ENCODE assay signal across 8 cellular contexts in genomic region chr11:74397531-74398243, GRCh38. TPM values are rescaled to one million over a fixed set of nuclear protein-coding genes. Genes with fewer than 3 reads are reported as not detected.
A peak's percentile ranks its signal among the peaks of the same experiment; 100 is the strongest.
DNase-seq lines count a peak whose midpoint lies in the region; ATAC-seq, FAIRE-seq and TF ChIP-seq lines count a peak whose summit lies in the region.

No MANE protein-coding gene starts in this region.

- peak overlapping the region; percentile 93 to 99 (median 96) for H3K27ac Mint-ChIP-seq in CD4-positive, CD25-positive, alpha-beta regulatory T cell

- H3K4me1 Mint-ChIP-seq in CD4-positive, CD25-positive, alpha-beta regulatory T cell = peaks cover 15 to 44% (median 34%) of the 10 kb centered on the region in 4 donors

- peak overlapping the region; percentile 81 for H3K27ac ChIP-seq in CD4-positive, CD25-positive, alpha-beta regulatory T cell (ENCODE audit: insufficient read depth, low read length, poor library complexity, severe bottlenecking)
- H3K27ac ChIP-seq in mammary epithelial cell (ENCODE audit: insufficient read depth, low read depth, low read length) (peak overlapping the region; percentile 74), kidney (ENCODE audit: low read depth in 2 of 2, low read length in 2 of 2) (peak overlapping the region in 1 of 2 donors; percentile 22)

- intact Hi-C loops in mammary epithelial cell (cut with micrococcal nuclease) (no loop called here), kidney (cut with DNase I) (loop anchor here (10.0 kb wide), 1 partner anchor 47 kb away; no protein-coding TSS in a partner anchor)

- peaks cover 32% of the 10 kb centered on the region for H3K4me1 ChIP-seq in CD4-positive, CD25-positive, alpha-beta regulatory T cell (ENCODE audit: control insufficient read depth, insufficient read depth, low read length, poor library complexity, severe bottlenecking)
- H3K4me1 ChIP-seq in mammary epithelial cell (ENCODE audit: insufficient read depth, low read length) (no peaks in the 10 kb centered on the region), kidney (ENCODE audit: control insufficient read depth in 1 of 2, insufficient read depth in 1 of 2, low read depth in 1 of 2, low read length in 2 of 2) (no peaks in the 10 kb centered on the region)

- H3K27me3 Mint-ChIP-seq in CD4-positive, CD25-positive, alpha-beta regulatory T cell = no peaks in the 10 kb centered on the region

- peak overlapping the region; percentile 86 for H3K9ac ChIP-seq in mammary epithelial cell (ENCODE audit: insufficient read depth, low read length)
- H3K9ac ChIP-seq in kidney (ENCODE audit: low read length in 2 of 2) = peak overlapping the region; percentile 81 to 88

- H3K36me3 ChIP-seq in CD4-positive, CD25-positive, alpha-beta regulatory T cell (ENCODE audit: control insufficient read depth, insufficient read depth, low read length) = no peaks in the 10 kb centered on the region
- H3K36me3 ChIP-seq in mammary epithelial cell (ENCODE audit: insufficient read depth, low read length) (no peaks in the 10 kb centered on the region), kidney (ENCODE audit: control insufficient read depth in 1 of 2, insufficient read depth in 2 of 2, low read length in 2 of 2) (no peaks in the 10 kb centered on the region)

- no peaks in the 10 kb centered on the region for H3K9me3 Mint-ChIP-seq in CD4-positive, CD25-positive, alpha-beta regulatory T cell

- no peaks in the 10 kb centered on the region for H3K36me3 Mint-ChIP-seq in CD4-positive, CD25-positive, alpha-beta regulatory T cell

- CTCF ChIA-PET in mammary epithelial cell (lab: Charles Lee; ENCODE audit: low non-redundant PET) = interaction anchor here (0.7 kb wide), 2 partner anchors 142 to 464 kb away, joined by 3 to 4 read pairs; no protein-coding TSS in a partner anchor

- H2AFZ ChIP-seq in mammary epithelial cell (ENCODE audit: low read depth, low read length) = peak overlapping the region; percentile 99

- H3K9me3 ChIP-seq in CD4-positive, CD25-positive, alpha-beta regulatory T cell (ENCODE audit: control insufficient read depth in 2 of 2, low read length in 2 of 2) = no peaks in the 10 kb centered on the region
- H3K9me3 ChIP-seq in mammary epithelial cell (replicated peaks; ENCODE audit: insufficient read depth, low read length) (no peaks in the 10 kb centered on the region), kidney (ENCODE audit: control insufficient read depth in 1 of 2, low read length in 2 of 2) (no peaks in the 10 kb centered on the region)

- FAIRE-seq in kidney (lab: Jason Lieb, UNC) = no peak

- H3K4me2 ChIP-seq in mammary epithelial cell (ENCODE audit: insufficient read depth, low read depth, low read length) = peak overlapping the region; percentile 100

- DNase-seq in CD4-positive, CD25-positive, alpha-beta regulatory T cell = peak; percentile 37 to 82 (median 61)
- DNase-seq in MV-4-11 (lab: John Stamatoyannopoulos, UW) = peak; percentile 36
- peak; percentile 89 for DNase-seq in SW480 (ENCODE audit: low spot score)
- peak; percentile 75 for DNase-seq in mammary epithelial cell
- peak; percentile 87 for DNase-seq in kidney
- DNase-seq in stimulated activated CD4-positive, alpha-beta T cell treated with anti-CD3 and anti-CD28 coated beads, Interleukin-1b, Interleukin-23, amount 100 ng/mL, for 48 hours = peak; percentile 15
- DNase-seq in activated CD8-positive, alpha-beta memory T cell treated with anti-CD3 and anti-CD28 coated beads, Interleukin-2, amount 50 U/mL, for 48 hours = no peak

- peak overlapping the region; percentile 94 to 100 (median 97) for H3K4me3 Mint-ChIP-seq in CD4-positive, CD25-positive, alpha-beta regulatory T cell

- peak overlapping the region; percentile 95 for H3K4me3 ChIP-seq in CD4-positive, CD25-positive, alpha-beta regulatory T cell (ENCODE audit: low read depth, low read length)
- H3K4me3 ChIP-seq in mammary epithelial cell (replicated peaks in 1 of 3; ENCODE audit: insufficient read depth in 1 of 3, low read depth in 2 of 3, low read length in 3 of 3) = peak overlapping the region; percentile 94 to 99 (median 96)
- peak overlapping the region; percentile 81 to 92 for H3K4me3 ChIP-seq in kidney (ENCODE audit: low read length in 2 of 2)

- ATAC-seq in CD4-positive, CD25-positive, alpha-beta regulatory T cell (ENCODE audit: low read depth in 2 of 2) = peak; percentile 22 to 34
- peak; percentile 11 for ATAC-seq in GM21423 (IDR thresholded peaks at IDR 0.05; ENCODE audit: unreplicated experiment)

- no peaks in the 10 kb centered on the region for H3K27me3 ChIP-seq in CD4-positive, CD25-positive, alpha-beta regulatory T cell (ENCODE audit: control insufficient read depth, insufficient read depth, low read length)
- no peaks in the 10 kb centered on the region for H3K27me3 ChIP-seq in mammary epithelial cell (ENCODE audit: insufficient read depth, low read length)

- H3K79me2 ChIP-seq in mammary epithelial cell (ENCODE audit: insufficient read depth, low read length) = peaks cover 4% of the 10 kb centered on the region

- in situ Hi-C loops in mammary epithelial cell (cut with MboI; ENCODE audit: low sequenced_read_pairs in 2 of 2) = no loop called here

- dilution Hi-C loops in mammary epithelial cell (cut with HindIII; ENCODE audit: low sequenced_read_pairs) = no loop called here

- H4K20me1 ChIP-seq in mammary epithelial cell (ENCODE audit: insufficient read depth, low read length) = no peaks in the 10 kb centered on the region

- peak; percentile 36 to 37 for TF ChIP-seq CTCF in mammary epithelial cell (conservative IDR thresholded peaks at IDR 0.05 in 1 of 2, IDR thresholded peaks at IDR 0.05 in 1 of 2; ENCODE audit: extremely low read depth in 1 of 2, insufficient read depth in 1 of 2, low read depth in 1 of 2, low read length in 2 of 2)
- TF ChIP-seq CTCF in kidney (IDR thresholded peaks at IDR 0.05; ENCODE audit: borderline replicate concordance, extremely low read depth, insufficient read depth) = no peak

- WGBS in mammary epithelial cell (ENCODE audit: low coverage, missing lambda C conversion rate) = 0% methylated on average over 10 of the region's 34 CpGs

- BruUV-seq in mammary epithelial cell (replicated peaks; lab: Mats Ljungman, UMichigan) = no TSS peak

RNA-seq across cellular contexts. Expression of gene PGM2L1, which starts 0.5 kb away (rescaled TPM):
- total RNA-seq in CD4-positive, CD25-positive, alpha-beta regulatory T cell = 16.8 TPM
- 10 to 100 TPM in 1 of 4 donors, 1 to 10 TPM in 3; 5.9 to 15.4 (median 6.8) TPM for polyA plus RNA-seq in CD4-positive, CD25-positive, alpha-beta regulatory T cell
- 1 to 10 TPM; 6.6 to 9.0 TPM for total RNA-seq in mammary epithelial cell
- polyA plus RNA-seq in mammary epithelial cell = 1.6 TPM
- 3.1 TPM for polyA minus RNA-seq in mammary epithelial cell
- 11.5 TPM for total RNA-seq in kidney
- polyA plus RNA-seq in kidney (ENCODE audit: insufficient read depth, low read depth, low replicate concordance) = 1.0 TPM
